15 cellular contexts compared by ENCODE assay signal in genomic region chr9:113468716-113469448, GRCh38. TPM values are rescaled to one million over a fixed set of nuclear protein-coding genes. Genes with fewer than 3 reads are reported as not detected.
DNase-seq lines count a peak whose midpoint lies in the region; ATAC-seq, FAIRE-seq and TF ChIP-seq lines count a peak whose summit lies in the region.
"Had no signal": no experiment of that assay in that cellular context is flagged by ENCODE, and none has a peak within 500 bp of the region (broad histone marks: within the 10 kb centered on the region; RNA-seq: fewer than 3 reads in every experiment).

No MANE protein-coding gene starts in this region.

- H3K36me3 ChIP-seq in Panc1 (ENCODE audit: control insufficient read depth, insufficient read depth, low read length) (peaks cover 3% of the 10 kb centered on the region; the same call in 1 of the 2 replicates), osteoblast (ENCODE audit: insufficient read depth, low read length) (no peaks in the 10 kb centered on the region)
- H3K36me3 ChIP-seq: upper lobe of left lung had no signal

- TF ChIP-seq POLR2A in A549 (IDR thresholded peaks at IDR 0.05; ENCODE audit: low read length) (no peak), lower leg skin (IDR thresholded peaks at IDR 0.05) (no peak)

- no peaks in the 10 kb centered on the region for H4K20me1 ChIP-seq in osteoblast (ENCODE audit: insufficient read depth, low read length)

- in situ Hi-C loops in Panc1 (cut with HindIII; ENCODE audit: low pct_unique_long_range_greater_than_20kb, low sequenced_read_pairs) = no loop called here

- DNase-seq in A549 (ENCODE audit: low read depth in 1 of 2, low spot score in 1 of 2) (no peak), Panc1 (ENCODE audit: low read depth, low spot score) (no peak), Right ventricle myocardium superior (no peak), osteoblast (ENCODE audit: insufficient read length, low spot score, missing footprints) (no peak), lower leg skin (ENCODE audit: low spot score in 2 of 2) (no peak), HT-29 (ENCODE audit: low spot score) (no peak)
- DNase-seq: ACHN; activated naive CD4-positive, alpha-beta T cell treated with Interleukin-2 at 50 U/mL for 16 hours; NCI-H226; T1000; upper lobe of left lung had no signal

- H2AFZ ChIP-seq in osteoblast (ENCODE audit: low read length) = peak overlapping the region; percentile 50

- CTCF ChIA-PET in A549 (lab: Yijun Ruan, JAX) (interaction anchor here (0.6 to 1.5 kb wide), 3 partner anchors 9 to 187 kb away, joined by 3 to 7 read pairs (median 4); no protein-coding TSS in a partner anchor), Panc1 (lab: Charles Lee) (interaction anchor here (0.6 kb wide), 2 partner anchors 156 to 186 kb away, joined by 8 to 9 read pairs; no protein-coding TSS in a partner anchor)

- peak overlapping the region in 1 of 2 experiments; percentile 32; a peak in 2 of 6 replicates for H3K27ac ChIP-seq in A549
- peak overlapping the region; percentile 14; the same call in 1 of the 2 replicates for H3K27ac ChIP-seq in Panc1 (ENCODE audit: low read length)
- H3K27ac ChIP-seq in osteoblast (ENCODE audit: low read depth, low read length) = no peak overlapping the region
- H3K27ac ChIP-seq: upper lobe of left lung had no signal

- no peak for TF ChIP-seq EP300 in A549 (IDR thresholded peaks at IDR 0.05)

- H3K4me3 ChIP-seq in A549 (no peak overlapping the region), Panc1 (ENCODE audit: low read depth in 2 of 2, low read length in 2 of 2) (no peak overlapping the region), osteoblast (ENCODE audit: insufficient read depth, low read length) (no peak overlapping the region), lower leg skin (ENCODE audit: low read depth, poor library complexity, severe bottlenecking) (no peak overlapping the region)
- H3K4me3 ChIP-seq: upper lobe of left lung had no signal

- no peak for TF ChIP-seq RAD21 in A549 (conservative IDR thresholded peaks at IDR 0.05 in 1 of 2, IDR thresholded peaks at IDR 0.05 in 1 of 2)

- no TSS peak for BruUV-seq in Panc1 (replicated peaks; lab: Mats Ljungman, UMichigan)

- no peak for TF ChIP-seq CTCF in A549 (IDR thresholded peaks at IDR 0.05)
- TF ChIP-seq CTCF in Panc1 (IDR thresholded peaks at IDR 0.05) = no peak
- no peak for TF ChIP-seq CTCF in osteoblast (IDR thresholded peaks at IDR 0.05; ENCODE audit: extremely low read depth, low read depth, low read length)
- TF ChIP-seq CTCF in lower leg skin (IDR thresholded peaks at IDR 0.05) = no peak

- FAIRE-seq in A549 (lab: Jason Lieb, UNC) = no peak
- FAIRE-seq: D721Med, endothelial cell of umbilical vein had no signal

- H3K27me3 ChIP-seq in Panc1 (ENCODE audit: control insufficient read depth, insufficient read depth, low read length) (no peaks in the 10 kb centered on the region), osteoblast (ENCODE audit: insufficient read depth, low read length) (peaks cover 2% of the 10 kb centered on the region)
- H3K27me3 ChIP-seq: upper lobe of left lung had no signal

- H3K4me1 ChIP-seq in A549 = peaks cover 30% of the 10 kb centered on the region
- peaks cover 19% of the 10 kb centered on the region for H3K4me1 ChIP-seq in Panc1 (ENCODE audit: control insufficient read depth, insufficient read depth, low read length)
- H3K4me1 ChIP-seq in osteoblast (ENCODE audit: insufficient read depth, low read length) = no peaks in the 10 kb centered on the region

- WGBS in A549 (ENCODE audit: missing lambda C conversion rate) = 76% methylated on average over 6 of the region's 6 CpGs
- 71 to 75% methylated on average over 6 of the region's 6 CpGs for WGBS in lower leg skin, 2 donors

- H3K4me2 ChIP-seq in A549 = 0 out of 3 replicates have a peak overlapping the region, but pooled peaks have one; percentile 13
- H3K4me2 ChIP-seq in osteoblast (ENCODE audit: insufficient read depth, low read length) = no peak overlapping the region

- no peaks in the 10 kb centered on the region for H3K79me2 ChIP-seq in osteoblast (ENCODE audit: insufficient read depth, low read length)

- POLR2A ChIA-PET in A549 (lab: Yijun Ruan, JAX) (no interaction called here), Panc1 (lab: Charles Lee) (no interaction called here)

- no peak for ATAC-seq in A549
- 0 out of 2 replicates have a peak, but pooled peaks have one; percentile 29 for ATAC-seq in Panc1
- peak; percentile 83 for ATAC-seq in Right ventricle myocardium superior (ENCODE audit: poor library complexity)
- ATAC-seq in GM18498 (IDR thresholded peaks at IDR 0.05; ENCODE audit: unreplicated experiment) = no peak
- no peak for ATAC-seq in GM21717 (IDR thresholded peaks at IDR 0.05; ENCODE audit: unreplicated experiment)

- intact Hi-C loops in Panc1 (cut with micrococcal nuclease; ENCODE audit: unreplicated experiment) (no loop called here), Right ventricle myocardium superior (cut with DNase I) (no loop called here), lower leg skin (cut with DNase I; ENCODE audit: low total_unique reads) (no loop called here)

- H3K9me3 ChIP-seq in A549 = no peaks in the 10 kb centered on the region; the same call in 2 of the 3 replicates
- no peaks in the 10 kb centered on the region for H3K9me3 ChIP-seq in Panc1 (ENCODE audit: control insufficient read depth, insufficient read depth, low read depth, low read length)
- H3K9me3 ChIP-seq in osteoblast (ENCODE audit: low read depth, low read length) = no peaks in the 10 kb centered on the region
- H3K9me3 ChIP-seq: upper lobe of left lung had no signal

TF ChIP-seq in A549, 52 proteins besides CTCF, POLR2A, EP300 and RAD21:
- TF ChIP-seq NFE2L2 (conservative IDR thresholded peaks at IDR 0.05; ENCODE audit: low read length) (no peak), HOXB5 (CRISPR knock-in tag; IDR thresholded peaks at IDR 0.05) (no peak)
TF ChIP-seq in A549: peak in this region for 0.

RNA-seq across cellular contexts. Expression of gene RGS3, which starts 5.4 kb away (rescaled TPM):
- polyA plus RNA-seq in A549 (2011; rRNA removed) (19.6 and 21.5 TPM in 2 replicates), A549 (2017; fragmentation: RNase III; extraction: RNeasy Plus Mini Kit Qiagen cat#74134 plus additional on column Dnase treatment) (17.1 to 22.9 TPM (median 20.8 TPM) in 3 replicates)
- polyA plus RNA-seq in A549 (2012; cell fraction: cytosol; rRNA removed) = 26.3 and 27.7 TPM in 2 replicates
- 51.2 and 52.4 TPM in 2 replicates for polyA plus RNA-seq in A549 (2012; cell fraction: nucleus; rRNA removed)
- polyA minus RNA-seq in A549 (2011; rRNA and poly(A)+ RNA removed) = 29.2 and 29.6 TPM in 2 replicates
- total RNA-seq in Panc1 (2021; ENCODE audit: unreplicated experiment) (15.1 TPM), Right ventricle myocardium superior (138 TPM), osteoblast (77.4 and 99.3 TPM in 2 replicates), lower leg skin (10 to 100 TPM; 10.5 to 18.2 (median 12.8) TPM)
- polyA plus RNA-seq in Panc1 (2012; ENCODE audit: insufficient read length) = 12.4 TPM
- 71.2 and 76.8 TPM in 2 replicates for total RNA-seq in HT-29 (2014; rRNA removed; shearing (Covaris generic))

RNA-seq across cellular contexts. Expression of gene C9orf43, which starts 58.3 kb away (rescaled TPM):
- 0.89 and 1.0 TPM in 2 replicates for polyA plus RNA-seq in A549 (2011; rRNA removed)
- 0.41 and 0.60 TPM in 2 replicates for polyA plus RNA-seq in A549 (2012; cell fraction: cytosol; rRNA removed)
- polyA plus RNA-seq in A549 (2012; cell fraction: nucleus; rRNA removed) = 0.20 and 0.26 TPM in 2 replicates
- 0.50 to 1.1 TPM (median 0.85 TPM) in 3 replicates for polyA plus RNA-seq in A549 (2017; fragmentation: RNase III; extraction: RNeasy Plus Mini Kit Qiagen cat#74134 plus additional on column Dnase treatment)
- 0.37 and 1.5 TPM in 2 replicates for polyA minus RNA-seq in A549 (2011; rRNA and poly(A)+ RNA removed)
- total RNA-seq in Panc1 (2021; ENCODE audit: unreplicated experiment) = 1.2 TPM
- polyA plus RNA-seq in Panc1 (2012; ENCODE audit: insufficient read length) = 1.1 TPM
- 0.27 TPM for total RNA-seq in Right ventricle myocardium superior
- total RNA-seq in osteoblast = 0.36 and 0.88 TPM in 2 replicates
- under 1 TPM; 0.17 to 0.46 (median 0.37) TPM for total RNA-seq in lower leg skin
- total RNA-seq in HT-29 (2014; rRNA removed; shearing (Covaris generic)) = 0.92 and 1.1 TPM in 2 replicates

RNA-seq across cellular contexts. Expression of gene POLE3, which starts 58.4 kb away (rescaled TPM):
- polyA plus RNA-seq in A549 (2011; rRNA removed) (129 and 143 TPM in 2 replicates), A549 (2017; fragmentation: RNase III; extraction: RNeasy Plus Mini Kit Qiagen cat#74134 plus additional on column Dnase treatment) (92.2 to 99.8 TPM (median 95.9 TPM) in 3 replicates)
- polyA plus RNA-seq in A549 (2012; cell fraction: cytosol; rRNA removed) = 80.0 and 85.8 TPM in 2 replicates
- 58.3 and 66.1 TPM in 2 replicates for polyA plus RNA-seq in A549 (2012; cell fraction: nucleus; rRNA removed)
- 34.2 and 38.5 TPM in 2 replicates for polyA minus RNA-seq in A549 (2011; rRNA and poly(A)+ RNA removed)
- total RNA-seq in Panc1 (2021; ENCODE audit: unreplicated experiment) (48.5 TPM), Right ventricle myocardium superior (20.6 TPM), osteoblast (30.8 and 34.5 TPM in 2 replicates), lower leg skin (10 to 100 TPM; 20.9 to 39.1 (median 27.1) TPM)
- polyA plus RNA-seq in Panc1 (2012; ENCODE audit: insufficient read length) = 40.1 TPM
- total RNA-seq in HT-29 (2014; rRNA removed; shearing (Covaris generic)) = 83.0 and 84.4 TPM in 2 replicates

Comparison
In these comparisons a context has a peak if more than half of its experiments do, and no peak if none do; other contexts are left out.
1. ATAC-seq: peak in Panc1 (single experiment) and Right ventricle myocardium superior (single experiment); none in A549 (0 of 2), GM18498 (single experiment) and GM21717 (single experiment).